24 cellular contexts compared by ENCODE assay signal in the genomic region with DNA sequence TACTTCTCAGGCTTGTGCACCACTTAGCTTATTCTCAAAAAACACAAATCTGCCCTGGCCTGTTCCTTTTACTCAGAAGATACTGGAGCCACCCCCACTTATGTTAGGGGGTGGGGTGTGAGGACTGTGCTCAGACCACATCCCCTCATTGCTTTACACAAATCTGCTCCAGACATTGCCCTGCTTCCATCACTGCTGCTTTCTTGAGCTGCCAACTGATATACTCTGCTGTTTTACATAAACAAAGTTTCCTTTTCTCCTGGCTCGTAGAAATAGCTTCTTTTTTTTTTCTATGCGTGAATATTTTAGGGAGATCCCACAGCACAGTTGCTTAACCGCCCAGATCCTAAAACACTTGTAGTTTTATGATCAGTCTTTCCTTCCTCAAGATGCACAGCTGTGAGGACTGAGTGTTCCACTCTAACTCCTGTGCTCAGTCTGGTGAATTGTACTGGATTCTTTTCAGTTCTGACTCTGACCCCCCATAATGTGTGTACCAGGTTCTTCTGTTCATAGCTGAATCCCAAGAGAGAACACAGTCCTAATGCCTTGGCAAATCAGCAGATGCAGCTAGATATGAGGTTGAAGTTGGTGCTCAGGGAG.
"Had no signal": no experiment of that assay in that cellular context is flagged by ENCODE, and none has a peak within 500 bp of the region (broad histone marks: within the 10 kb centered on the region; RNA-seq: fewer than 3 reads in every experiment).

No MANE protein-coding gene starts in this region.

- H3K36me3 ChIP-seq: colonic mucosa, gastroesophageal sphincter, right atrium auricular region, spleen, thoracic aorta had no signal

- H3K4me3 Mint-ChIP-seq: activated CD8-positive, alpha-beta memory T cell treated with anti-CD3 and anti-CD28 coated beads, Interleukin-2, amount 10 ng/mL, durations not matched to agents 7 days and 5 days; activated CD8-positive, alpha-beta T cell treated with anti-CD3 and anti-CD28 coated beads, Interleukin-2, amount 10 ng/mL, durations not matched to agents 7 days and 5 days; naive thymus-derived CD4-positive, alpha-beta T cell; stimulated activated effector memory CD8-positive, alpha-beta T cell treated with anti-CD3 and anti-CD28 coated beads, Interleukin-12 subunit alpha, Interleukin-12 subunit beta, amount 100 ng/mL, for 72 hours; stimulated activated naive CD8-positive, alpha-beta T cell treated with anti-CD3 and anti-CD28 coated beads, Interleukin-15, Interleukin-2, amounts not matched to agents 100 ng/mL and 50 ng/mL, for 24 hours; T-helper 1 cell treated with Interleukin-12 subunit alpha and Interleukin-12 subunit beta and Interleukin-4 antibody, amounts not matched to agents 30 μg/mL and 1 μg/mL, for 36 hours had no signal

- H3K4me1 Mint-ChIP-seq: activated CD8-positive, alpha-beta memory T cell treated with anti-CD3 and anti-CD28 coated beads, Interleukin-2, amount 10 ng/mL, durations not matched to agents 7 days and 5 days; naive thymus-derived CD4-positive, alpha-beta T cell; stimulated activated effector memory CD8-positive, alpha-beta T cell treated with anti-CD3 and anti-CD28 coated beads, Interleukin-12 subunit alpha, Interleukin-12 subunit beta, amount 100 ng/mL, for 72 hours had no signal

- H2AFZ ChIP-seq: hepatocyte had no signal

- H3K4me1 ChIP-seq: colonic mucosa, gastroesophageal sphincter, right atrium auricular region, spleen had no signal

- H3K27ac Mint-ChIP-seq: activated CD8-positive, alpha-beta memory T cell treated with anti-CD3 and anti-CD28 coated beads, Interleukin-2, amount 10 ng/mL, durations not matched to agents 7 days and 5 days; activated CD8-positive, alpha-beta T cell treated with anti-CD3 and anti-CD28 coated beads, Interleukin-2, amount 10 ng/mL, durations not matched to agents 7 days and 5 days; activated naive CD4-positive, alpha-beta T cell treated with anti-CD3 and anti-CD28 coated beads, Interleukin-2, amount 50 U/mL, for 72 hours; activated T-helper 2 cell treated with anti-CD3 and anti-CD28 coated beads, Interferon-gamma antibody, Interleukin-2, Interleukin-4, amounts not matched to agents 10 μg/mL and 5 μg/mL and 100 μg/mL, durations not matched to agents 14 hours and 24 hours and 36 hours; naive thymus-derived CD4-positive, alpha-beta T cell; stimulated activated effector memory CD8-positive, alpha-beta T cell treated with anti-CD3 and anti-CD28 coated beads, Interleukin-12 subunit alpha, Interleukin-12 subunit beta, amount 100 ng/mL, for 72 hours; stimulated activated naive CD8-positive, alpha-beta T cell treated with anti-CD3 and anti-CD28 coated beads, Interleukin-15, Interleukin-2, amounts not matched to agents 100 ng/mL and 50 ng/mL, for 24 hours; T-helper 1 cell treated with Interleukin-12 subunit alpha and Interleukin-12 subunit beta and Interleukin-4 antibody, amounts not matched to agents 30 μg/mL and 1 μg/mL, for 36 hours had no signal

- H3K27me3 ChIP-seq: colonic mucosa, gastroesophageal sphincter, hepatocyte, right atrium auricular region, spleen had no signal

- H3K4me2 ChIP-seq: hepatocyte had no signal

- H3K36me3 Mint-ChIP-seq: activated CD8-positive, alpha-beta memory T cell treated with anti-CD3 and anti-CD28 coated beads, Interleukin-2, amount 10 ng/mL, durations not matched to agents 7 days and 5 days; activated naive CD4-positive, alpha-beta T cell treated with anti-CD3 and anti-CD28 coated beads, Interleukin-2, amount 50 U/mL, for 72 hours; naive thymus-derived CD4-positive, alpha-beta T cell; stimulated activated effector memory CD8-positive, alpha-beta T cell treated with anti-CD3 and anti-CD28 coated beads, Interleukin-12 subunit alpha, Interleukin-12 subunit beta, amount 100 ng/mL, for 72 hours had no signal

- H3K9me3 Mint-ChIP-seq: activated T-helper 2 cell treated with anti-CD3 and anti-CD28 coated beads, Interferon-gamma antibody, Interleukin-2, Interleukin-4, amounts not matched to agents 10 μg/mL and 5 μg/mL and 100 μg/mL, durations not matched to agents 14 hours and 24 hours and 36 hours; stimulated activated naive CD8-positive, alpha-beta T cell treated with anti-CD3 and anti-CD28 coated beads, Interleukin-15, Interleukin-2, amounts not matched to agents 100 ng/mL and 50 ng/mL, for 24 hours; T-helper 1 cell treated with Interleukin-12 subunit alpha and Interleukin-12 subunit beta and Interleukin-4 antibody, amounts not matched to agents 30 μg/mL and 1 μg/mL, for 36 hours had no signal

- DNase-seq: activated CD8-positive, alpha-beta memory T cell treated with anti-CD3 and anti-CD28 coated beads, Interleukin-2, amount 10 ng/mL, durations not matched to agents 7 days and 5 days; activated CD8-positive, alpha-beta T cell treated with anti-CD3 and anti-CD28 coated beads, Interleukin-2, amount 10 ng/mL, durations not matched to agents 7 days and 5 days; activated T-cell treated with anti-CD3 and anti-CD28 coated beads, Interleukin-2, amount 50 U/mL, for 48 hours; colonic mucosa; effector CD8-positive, alpha-beta T cell; left cardiac atrium; left ventricle myocardium superior; mammary epithelial cell; midbrain; naive thymus-derived CD4-positive, alpha-beta T cell; occipital lobe; spleen; stimulated activated CD4-positive, alpha-beta T cell treated with anti-CD3 and anti-CD28 coated beads, Interleukin-2, amount 100 ng/mL, for 48 hours; SW 1271; trophoblast cell had no signal

- H3K27me3 Mint-ChIP-seq: activated CD8-positive, alpha-beta memory T cell treated with anti-CD3 and anti-CD28 coated beads, Interleukin-2, amount 10 ng/mL, durations not matched to agents 7 days and 5 days; naive thymus-derived CD4-positive, alpha-beta T cell; stimulated activated naive CD8-positive, alpha-beta T cell treated with anti-CD3 and anti-CD28 coated beads, Interleukin-15, Interleukin-2, amounts not matched to agents 100 ng/mL and 50 ng/mL, for 24 hours had no signal

- H3K9me3 ChIP-seq: colonic mucosa, gastroesophageal sphincter, right atrium auricular region, spleen, thoracic aorta had no signal

- H3K79me2 ChIP-seq: hepatocyte had no signal

- H3K27ac ChIP-seq: colonic mucosa, gastroesophageal sphincter, hepatocyte, right atrium auricular region, spleen, thoracic aorta had no signal

- H3K4me3 ChIP-seq: colonic mucosa, gastroesophageal sphincter, hepatocyte, right atrium auricular region, spleen, thoracic aorta had no signal
